ENCODE assay signal across 1 cellular context in genomic region chr20:37081717-37082289, GRCh38.
TF ChIP-seq lines count a peak whose summit lies in the region.

No MANE protein-coding gene starts in this region.

TF ChIP-seq in GM12878, 131 proteins besides CTCF, POLR2A, EP300 and RAD21:
- TF ChIP-seq YY1 (IDR thresholded peaks at IDR 0.05; ENCODE audit: low read depth, low read length): 0 out of 2 replicates have a peak, but pooled peaks have one; percentile 41
- TF ChIP-seq SMC3 (IDR thresholded peaks at IDR 0.05; ENCODE audit: borderline replicate concordance, low read length): peak; percentile 32; the same call in 1 of the 2 replicates
- no peak for TF ChIP-seq RELB (IDR thresholded peaks at IDR 0.05; ENCODE audit: low read depth)
